25 cellular contexts compared by ENCODE assay signal in genomic region chr1:99069146-99069545, GRCh38.
"Had no signal": no experiment of that assay in that cellular context is flagged by ENCODE, and none has a peak within 500 bp of the region (broad histone marks: within the 10 kb centered on the region; RNA-seq: fewer than 3 reads in every experiment).

No MANE protein-coding gene starts in this region.

- H3K4me1 Mint-ChIP-seq: memory B cell; stimulated activated memory B cell treated with anti-CD40 and anti-IgM and Interleukin-4, amounts not matched to agents 10 μg/mL and 1 μg/mL and 100 μg/mL, for 72 hours; stimulated activated naive CD8-positive, alpha-beta T cell treated with anti-CD3 and anti-CD28 coated beads, Interleukin-15, amount 100 ng/mL, for 72 hours had no signal

- H3K4me3 ChIP-seq: dorsolateral prefrontal cortex, heart left ventricle, left ventricle myocardium inferior, lower lobe of right lung, spleen, testis, tibial nerve, upper lobe of right lung, vagina had no signal

- H3K36me3 Mint-ChIP-seq: memory B cell; natural killer cell treated with Interleukin-12 subunit alpha and Interleukin-12 subunit beta and Interleukin-15 and Interleukin-18, amount 100 ng/mL, for 72 hours; stimulated activated memory B cell treated with anti-CD40 and anti-IgM and Interleukin-4, amounts not matched to agents 10 μg/mL and 1 μg/mL and 100 μg/mL, for 72 hours had no signal

- H3K9ac ChIP-seq: parathyroid adenoma had no signal

- ATAC-seq: heart left ventricle; left cardiac atrium; lower lobe of right lung; natural killer cell treated with Interleukin-12 subunit alpha and Interleukin-12 subunit beta and Interleukin-15 and Interleukin-18, amount 100 ng/mL, for 72 hours; sciatic nerve; stimulated activated memory B cell treated with anti-CD40 and anti-IgM and Interleukin-4, amounts not matched to agents 10 μg/mL and 1 μg/mL and 100 μg/mL, for 72 hours; stimulated activated naive CD8-positive, alpha-beta T cell treated with anti-CD3 and anti-CD28 coated beads, Interleukin-15, amount 100 ng/mL, for 72 hours; upper lobe of right lung had no signal

- H3K4me1 ChIP-seq: heart left ventricle, left ventricle myocardium inferior, lower lobe of right lung, parathyroid adenoma, spleen, testis, tibial nerve, upper lobe of right lung, vagina had no signal

- H3K9me3 ChIP-seq: heart left ventricle, left ventricle myocardium inferior, lower lobe of right lung, spleen, testis, tibial nerve, upper lobe of right lung, vagina had no signal

- H3K9me3 Mint-ChIP-seq: memory B cell; stimulated activated memory B cell treated with anti-CD40 and anti-IgM and Interleukin-4, amounts not matched to agents 10 μg/mL and 1 μg/mL and 100 μg/mL, for 72 hours; stimulated activated naive CD8-positive, alpha-beta T cell treated with anti-CD3 and anti-CD28 coated beads, Interleukin-15, amount 100 ng/mL, for 72 hours had no signal

- DNase-seq: cortex of kidney; dorsolateral prefrontal cortex; effector CD8-positive, alpha-beta T cell; heart left ventricle; hippocampal formation; kidney; left cardiac atrium; left ventricle myocardium inferior; lower lobe of right lung; midbrain; occipital lobe; spleen; stimulated activated CD4-positive, alpha-beta T cell treated with anti-CD3 and anti-CD28 coated beads, Interleukin-15, amount 100 ng/mL, for 24 hours; stimulated activated CD4-positive, alpha-beta T cell treated with anti-CD3 and anti-CD28 coated beads, Interleukin-1b, Interleukin-23, amount 100 ng/mL, for 48 hours; stimulated activated CD4-positive, alpha-beta T cell treated with anti-CD3 and anti-CD28 coated beads, Interleukin-4, amount 100 ng/mL, for 24 hours; stimulated activated naive CD8-positive, alpha-beta T cell treated with anti-CD3 and anti-CD28 coated beads, Interleukin-15, amount 100 ng/mL, for 72 hours; testis; upper lobe of right lung had no signal

- H3K27ac Mint-ChIP-seq: memory B cell; natural killer cell treated with Interleukin-12 subunit alpha and Interleukin-12 subunit beta and Interleukin-15 and Interleukin-18, amount 100 ng/mL, for 72 hours; stimulated activated memory B cell treated with anti-CD40 and anti-IgM and Interleukin-4, amounts not matched to agents 10 μg/mL and 1 μg/mL and 100 μg/mL, for 72 hours; stimulated activated naive CD8-positive, alpha-beta T cell treated with anti-CD3 and anti-CD28 coated beads, Interleukin-15, amount 100 ng/mL, for 72 hours had no signal

- H3K36me3 ChIP-seq: heart left ventricle, left ventricle myocardium inferior, lower lobe of right lung, spleen, tibial nerve, upper lobe of right lung, vagina had no signal

- H3K27me3 ChIP-seq: dorsolateral prefrontal cortex, heart left ventricle, spleen, testis, tibial nerve, upper lobe of right lung, vagina had no signal

- H3K27me3 Mint-ChIP-seq: memory B cell; stimulated activated memory B cell treated with anti-CD40 and anti-IgM and Interleukin-4, amounts not matched to agents 10 μg/mL and 1 μg/mL and 100 μg/mL, for 72 hours; stimulated activated naive CD8-positive, alpha-beta T cell treated with anti-CD3 and anti-CD28 coated beads, Interleukin-15, amount 100 ng/mL, for 72 hours had no signal

- H2AFZ ChIP-seq: parathyroid adenoma had no signal

- H3K27ac ChIP-seq: heart left ventricle, left ventricle myocardium inferior, lower lobe of right lung, parathyroid adenoma, spleen, testis, tibial nerve, upper lobe of right lung, vagina had no signal

- H3K4me3 Mint-ChIP-seq: memory B cell; natural killer cell treated with Interleukin-12 subunit alpha and Interleukin-12 subunit beta and Interleukin-15 and Interleukin-18, amount 100 ng/mL, for 72 hours; stimulated activated memory B cell treated with anti-CD40 and anti-IgM and Interleukin-4, amounts not matched to agents 10 μg/mL and 1 μg/mL and 100 μg/mL, for 72 hours; stimulated activated naive CD8-positive, alpha-beta T cell treated with anti-CD3 and anti-CD28 coated beads, Interleukin-15, amount 100 ng/mL, for 72 hours had no signal

- H3K79me2 ChIP-seq: parathyroid adenoma had no signal
